ENCODE assay signal across 24 cellular contexts in the genomic region with DNA sequence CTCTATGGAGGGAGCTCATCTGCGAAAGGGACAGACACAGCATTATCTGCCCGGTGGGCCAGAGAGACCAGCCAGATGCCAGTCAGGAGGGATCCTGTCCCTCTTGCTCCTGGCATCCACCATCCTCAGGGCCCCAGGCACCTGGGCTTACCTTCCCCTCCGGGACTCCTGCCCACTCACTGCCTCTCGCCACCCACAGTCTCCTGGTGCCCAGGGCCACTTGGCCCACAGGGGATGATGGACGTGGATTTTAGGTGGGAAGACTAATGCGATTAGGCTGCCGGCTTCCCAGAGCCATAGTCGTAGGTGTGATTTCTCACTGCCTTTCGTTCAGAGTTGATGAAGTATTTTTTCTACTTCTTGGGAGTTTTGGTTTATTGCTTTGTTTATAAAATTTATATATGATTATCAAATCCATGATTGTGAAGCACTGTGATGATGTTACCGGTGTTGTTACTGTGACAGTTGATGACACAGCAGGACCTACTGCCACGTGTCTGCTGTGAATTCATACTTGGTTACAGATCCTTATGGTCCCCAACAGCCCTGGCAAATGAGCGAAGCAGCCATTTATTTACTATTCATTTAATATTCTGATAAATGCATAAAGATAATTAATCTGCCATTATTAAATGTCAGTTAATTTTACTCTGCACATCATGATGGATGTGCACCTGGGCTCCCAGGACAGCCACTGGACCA. TPM values are rescaled to one million over a fixed set of nuclear protein-coding genes. Genes with fewer than 3 reads are reported as not detected.
DNase-seq lines count a peak whose midpoint lies in the region; ATAC-seq and TF ChIP-seq lines count a peak whose summit lies in the region.
"Had no signal": no experiment of that assay in that cellular context is flagged by ENCODE, and none has a peak within 500 bp of the region (broad histone marks: within the 10 kb centered on the region; RNA-seq: fewer than 3 reads in every experiment).

No MANE protein-coding gene starts in this region.

- TF ChIP-seq CTCF in HEK293 (tag by site-specific recombination; IDR thresholded peaks at IDR 0.05) (no peak), WERI-Rb-1 (IDR thresholded peaks at IDR 0.05; ENCODE audit: low read depth, low read length) (no peak), osteoblast (IDR thresholded peaks at IDR 0.05; ENCODE audit: extremely low read depth, low read depth, low read length) (no peak)

- peaks cover 0 to 48% of the 10 kb centered on the region in 2 experiments; a peak in 2 of 3 replicates for H3K36me3 ChIP-seq in HEK293 (ENCODE audit: control insufficient read depth in 2 of 2, insufficient read depth in 1 of 2, low read length in 2 of 2)
- H3K36me3 ChIP-seq in WERI-Rb-1, result peaks cover 95% of the 10 kb centered on the region
- H3K36me3 ChIP-seq in osteoblast (ENCODE audit: insufficient read depth, low read length), result peaks cover 66% of the 10 kb centered on the region

- H2AFZ ChIP-seq in osteoblast (ENCODE audit: low read length), result no peak overlapping the region

- CTCF ChIA-PET in HEK293 (lab: Yijun Ruan, JAX), result interaction anchor here (1.3 kb wide), 1 partner anchor 8 kb away, joined by 6 read pairs; no protein-coding TSS in a partner anchor

- no peak overlapping the region for H3K4me2 ChIP-seq in osteoblast (ENCODE audit: insufficient read depth, low read length)
- H3K4me2 ChIP-seq: A549 had no signal

- no peak for DNase-seq in WERI-Rb-1
- peak; percentile 55 for DNase-seq in cerebellum (ENCODE audit: low spot score)
- DNase-seq in osteoblast (ENCODE audit: insufficient read length, low spot score, missing footprints), result no peak
- DNase-seq in hypothalamus (lab: John Stamatoyannopoulos, UW), result no peak
- DNase-seq in HK-2 (ENCODE audit: unreplicated experiment), result no peak
- DNase-seq: CD4-positive, alpha-beta memory T cell; COR-L47; GDM1; HCEC 1CT; KBM-7; NCI-H1048; NCI-H1417; NCI-H1694; NCI-H2029 treated with DMSO at 0.1 percent for 48 hours; NCI-H446 treated with DMSO at 0.1 percent for 48 hours; NCI-H526; NCI-H82; Right ventricle myocardium superior; RPMI8226 had no signal

- H3K4me1 ChIP-seq in HEK293 (ENCODE audit: control insufficient read depth, insufficient read depth, low read length), result no peaks in the 10 kb centered on the region
- peaks cover 5% of the 10 kb centered on the region for H3K4me1 ChIP-seq in osteoblast (ENCODE audit: insufficient read depth, low read length)
- H3K4me1 ChIP-seq: A549, SJSA1 had no signal

- H3K4me3 ChIP-seq in HEK293 (ENCODE audit: low read depth, low read length) (no peak overlapping the region), WERI-Rb-1 (ENCODE audit: low read depth, low read length) (no peak overlapping the region), osteoblast (ENCODE audit: insufficient read depth, low read length) (no peak overlapping the region)
- H3K4me3 ChIP-seq: A549, GM12878, SJSA1 had no signal

- POLR2A ChIA-PET in HEK293 (lab: Yijun Ruan, JAX), result no interaction called here

- no peak overlapping the region for H3K27ac ChIP-seq in HEK293 (ENCODE audit: extremely low read depth, low read depth, low read length)
- peak overlapping the region; percentile 19; the same call in 1 of the 2 replicates for H3K27ac ChIP-seq in WERI-Rb-1
- H3K27ac ChIP-seq in osteoblast (ENCODE audit: low read depth, low read length), result peak overlapping the region; percentile 88
- H3K27ac ChIP-seq: A549, SJSA1 had no signal

- H3K9me3 ChIP-seq in HEK293 (ENCODE audit: control insufficient read depth, insufficient read depth, low read depth, low read length), result no peaks in the 10 kb centered on the region
- no peaks in the 10 kb centered on the region for H3K9me3 ChIP-seq in WERI-Rb-1 (ENCODE audit: severe bottlenecking)
- no peaks in the 10 kb centered on the region for H3K9me3 ChIP-seq in osteoblast (ENCODE audit: low read depth, low read length)
- H3K9me3 ChIP-seq: A549, SJSA1 had no signal

- H3K27me3 ChIP-seq in WERI-Rb-1 (ENCODE audit: insufficient read depth, low read depth, severe bottlenecking) (no peaks in the 10 kb centered on the region), osteoblast (ENCODE audit: insufficient read depth, low read length) (no peaks in the 10 kb centered on the region)
- H3K27me3 ChIP-seq: SJSA1 had no signal

- peaks cover 27% of the 10 kb centered on the region for H3K79me2 ChIP-seq in osteoblast (ENCODE audit: insufficient read depth, low read length)

- no peaks in the 10 kb centered on the region for H4K20me1 ChIP-seq in osteoblast (ENCODE audit: insufficient read depth, low read length)

- no peak for ATAC-seq in HG03457 (IDR thresholded peaks at IDR 0.05; ENCODE audit: unreplicated experiment)
- ATAC-seq: A549, GM12878 had no signal

TF ChIP-seq in HEK293, 187 proteins besides CTCF, POLR2A, EP300 and RAD21:
- TF ChIP-seq ZNF202 (tag by site-specific recombination; IDR thresholded peaks at IDR 0.05; ENCODE audit: borderline replicate concordance) (no peak), MEIS1 (CRISPR knock-in tag; IDR thresholded peaks at IDR 0.05; ENCODE audit: borderline replicate concordance) (no peak), ZFHX2 (tag by site-specific recombination; conservative IDR thresholded peaks at IDR 0.05) (peak; percentile 52), HIC1 (tag by site-specific recombination; IDR thresholded peaks at IDR 0.05) (no peak), ZNF701 (tag by site-specific recombination; IDR thresholded peaks at IDR 0.05) (no peak), ZNF558 (tag by site-specific recombination; IDR thresholded peaks at IDR 0.05) (no peak), KLF8 (tag by site-specific recombination; IDR thresholded peaks at IDR 0.05) (no peak), EGR2 (tag by site-specific recombination; IDR thresholded peaks at IDR 0.05; ENCODE audit: low read depth) (peak; percentile 71)
- TF ChIP-seq, protein P1, sequence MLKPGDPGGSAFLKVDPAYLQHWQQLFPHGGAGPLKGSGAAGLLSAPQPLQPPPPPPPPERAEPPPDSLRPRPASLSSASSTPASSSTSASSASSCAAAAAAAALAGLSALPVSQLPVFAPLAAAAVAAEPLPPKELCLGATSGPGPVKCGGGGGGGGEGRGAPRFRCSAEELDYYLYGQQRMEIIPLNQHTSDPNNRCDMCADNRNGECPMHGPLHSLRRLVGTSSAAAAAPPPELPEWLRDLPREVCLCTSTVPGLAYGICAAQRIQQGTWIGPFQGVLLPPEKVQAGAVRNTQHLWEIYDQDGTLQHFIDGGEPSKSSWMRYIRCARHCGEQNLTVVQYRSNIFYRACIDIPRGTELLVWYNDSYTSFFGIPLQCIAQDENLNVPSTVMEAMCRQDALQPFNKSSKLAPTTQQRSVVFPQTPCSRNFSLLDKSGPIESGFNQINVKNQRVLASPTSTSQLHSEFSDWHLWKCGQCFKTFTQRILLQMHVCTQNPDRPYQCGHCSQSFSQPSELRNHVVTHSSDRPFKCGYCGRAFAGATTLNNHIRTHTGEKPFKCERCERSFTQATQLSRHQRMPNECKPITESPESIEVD (tag by site-specific recombination; IDR thresholded peaks at IDR 0.05), result no peak
TF ChIP-seq in HEK293: peak in this region for 2.

RNA-seq across cellular contexts. Expression of gene CHAMP1, which starts 14.5 kb away (rescaled TPM):
- total RNA-seq in cerebellum (9.3 TPM), osteoblast (9.4 and 10.3 TPM in 2 replicates)

RNA-seq across cellular contexts. Expression of gene UPF3A, which starts 18.4 kb away (rescaled TPM):
- total RNA-seq in cerebellum, result 86.5 TPM
- 25.0 and 28.9 TPM in 2 replicates for total RNA-seq in osteoblast
